Comparison of ENCODE assay signal across 6 cellular contexts in the genomic region with DNA sequence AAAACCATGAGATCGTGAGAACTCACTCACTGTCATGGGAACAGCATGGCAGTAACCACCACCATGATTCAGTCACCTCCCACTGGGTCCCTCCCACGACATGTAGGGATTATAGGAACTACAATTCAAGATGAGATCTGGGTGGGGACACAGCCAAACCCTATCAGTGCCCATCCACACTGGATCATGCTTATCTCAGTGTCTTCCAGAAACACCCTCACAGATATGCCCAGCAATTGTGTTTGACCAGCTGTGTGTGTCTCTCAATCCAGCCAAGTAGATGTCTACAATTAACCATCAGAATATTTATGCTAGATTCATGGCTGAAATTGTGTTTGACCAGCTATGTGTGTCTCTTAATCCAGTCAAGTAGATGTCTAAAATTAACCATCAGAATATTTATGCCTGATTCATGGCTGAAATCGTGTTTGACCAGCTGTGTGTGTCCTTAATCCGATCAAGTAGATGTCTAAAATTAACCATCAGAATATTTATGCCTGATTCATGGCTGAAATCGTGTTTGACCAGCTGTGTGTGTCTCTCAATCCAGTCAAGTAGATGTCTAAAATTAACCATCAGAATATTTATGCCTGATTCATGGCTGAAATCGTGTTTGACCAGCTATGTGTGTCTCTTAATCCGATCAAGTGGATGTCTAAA. TPM values are rescaled to one million over a fixed set of nuclear protein-coding genes. Genes with fewer than 3 reads are reported as not detected.
"Had no signal": no experiment of that assay in that cellular context is flagged by ENCODE, and none has a peak within 500 bp of the region (broad histone marks: within the 10 kb centered on the region; RNA-seq: fewer than 3 reads in every experiment).

No MANE protein-coding gene starts in this region.

RNA-seq across cellular contexts. Expression of a gene that starts 38.5 kb away (rescaled TPM):
- total RNA-seq: activated CD8-positive, alpha-beta memory T cell treated with anti-CD3 and anti-CD28 coated beads, Interleukin-2, amount 10 ng/mL, durations not matched to agents 7 days and 5 days; activated CD8-positive, alpha-beta T cell treated with anti-CD3 and anti-CD28 coated beads, Interleukin-2, amount 10 ng/mL, durations not matched to agents 7 days and 5 days; activated naive CD8-positive, alpha-beta T cell treated with anti-CD3 and anti-CD28 coated beads, Interleukin-2, amount 10 ng/mL, durations not matched to agents 7 days and 5 days; activated T-helper 2 cell treated with anti-CD3 and anti-CD28 coated beads, Interferon-gamma antibody, Interleukin-2, Interleukin-4, amounts not matched to agents 10 μg/mL and 5 μg/mL and 100 μg/mL, durations not matched to agents 14 hours and 24 hours and 36 hours; T-helper 2 cell treated with Interferon-gamma antibody and Interleukin-4, amounts not matched to agents 100 ng/mL and 5 ng/mL, for 36 hours had no signal
- polyA plus RNA-seq: cardiac muscle cell had no signal
